8 cellular contexts compared by ENCODE assay signal in the genomic region with DNA sequence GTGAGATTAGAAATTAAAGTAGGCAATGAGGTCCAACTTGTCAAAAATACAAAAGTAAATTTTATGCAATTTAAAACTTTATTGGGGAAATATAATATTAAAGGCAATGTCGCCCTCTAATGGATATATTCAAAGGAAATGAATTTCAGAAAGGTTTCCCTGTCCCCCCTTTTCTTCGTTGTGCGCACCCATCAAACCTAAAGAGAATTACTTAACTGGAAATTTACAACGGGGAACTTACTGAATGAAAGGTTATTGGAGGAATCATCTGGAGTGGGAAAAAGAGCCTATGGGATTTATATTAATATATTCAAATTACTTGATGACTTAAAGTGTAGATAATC. TPM values are rescaled to one million over a fixed set of nuclear protein-coding genes. Genes with fewer than 3 reads are reported as not detected.
DNase-seq lines count a peak whose midpoint lies in the region; ATAC-seq and TF ChIP-seq lines count a peak whose summit lies in the region.

No MANE protein-coding gene starts in this region.

- POLR2A ChIA-PET in activated CD4-positive, alpha-beta memory T cell treated with anti-CD3 and anti-CD28 coated beads, Interleukin-2, amount 10 ng/mL, durations not matched to agents 7 days and 5 days (lab: Charles Lee): no interaction called here
- POLR2A ChIA-PET in activated CD4-positive, alpha-beta memory T cell treated with anti-CD3 and anti-CD28 coated beads for 36 hours (lab: Charles Lee): no interaction called here

- peaks cover 28% of the 10 kb centered on the region for H3K79me2 ChIP-seq in hepatocyte

- H3K9me2 ChIP-seq in hepatocyte (replicated peaks; ENCODE audit: insufficient read depth): no peaks in the 10 kb centered on the region

- H3K27me3 Mint-ChIP-seq in activated CD4-positive, alpha-beta memory T cell treated with anti-CD3 and anti-CD28 coated beads, Interleukin-2, amount 10 ng/mL, durations not matched to agents 7 days and 5 days: peaks cover 52% of the 10 kb centered on the region
- peaks cover 37% of the 10 kb centered on the region for H3K27me3 Mint-ChIP-seq in activated CD4-positive, alpha-beta memory T cell treated with anti-CD3 and anti-CD28 coated beads for 36 hours
- H3K27me3 Mint-ChIP-seq in T-helper 17 cell: peaks cover 47% of the 10 kb centered on the region

- peak; percentile 23 for TF ChIP-seq CTCF in hepatocyte (IDR thresholded peaks at IDR 0.05; ENCODE audit: poor library complexity)

- H3K9me3 ChIP-seq in T-helper 17 cell (ENCODE audit: control insufficient read depth, low read length, poor library complexity, severe bottlenecking) (no peaks in the 10 kb centered on the region), hepatocyte (ENCODE audit: low read depth) (no peaks in the 10 kb centered on the region), stomach smooth muscle (ENCODE audit: control insufficient read depth in 2 of 2, low read length in 2 of 2) (no peaks in the 10 kb centered on the region), SJCRH30 (replicated peaks) (no peaks in the 10 kb centered on the region)

- CTCF ChIA-PET in activated CD4-positive, alpha-beta memory T cell treated with anti-CD3 and anti-CD28 coated beads, Interleukin-2, amount 10 ng/mL, durations not matched to agents 7 days and 5 days (lab: Charles Lee): no interaction called here
- CTCF ChIA-PET in activated CD4-positive, alpha-beta memory T cell treated with anti-CD3 and anti-CD28 coated beads for 36 hours (lab: Charles Lee): interaction anchor here (7.1 kb wide), 1 partner anchor 183 kb away, joined by 167 read pairs; no protein-coding TSS in a partner anchor

- H3K27ac ChIP-seq in hepatocyte (no peak overlapping the region), stomach smooth muscle (ENCODE audit: low read length) (no peak overlapping the region), SJCRH30 (no peak overlapping the region)

- H3K4me1 ChIP-seq in hepatocyte (ENCODE audit: insufficient read depth): peaks cover 4% of the 10 kb centered on the region
- H3K4me1 ChIP-seq in stomach smooth muscle (ENCODE audit: control insufficient read depth, insufficient read depth, low read length): peaks cover 39% of the 10 kb centered on the region
- no peaks in the 10 kb centered on the region; the same call in 1 of the 2 replicates for H3K4me1 ChIP-seq in SJCRH30

- ATAC-seq in T-helper 17 cell (no peak), sciatic nerve (no peak)

- no peaks in the 10 kb centered on the region for H3K9me3 Mint-ChIP-seq in activated CD4-positive, alpha-beta memory T cell treated with anti-CD3 and anti-CD28 coated beads, Interleukin-2, amount 10 ng/mL, durations not matched to agents 7 days and 5 days
- H3K9me3 Mint-ChIP-seq in activated CD4-positive, alpha-beta memory T cell treated with anti-CD3 and anti-CD28 coated beads for 36 hours: no peaks in the 10 kb centered on the region

- peaks cover 31% of the 10 kb centered on the region for H3K4me1 Mint-ChIP-seq in activated CD4-positive, alpha-beta memory T cell treated with anti-CD3 and anti-CD28 coated beads, Interleukin-2, amount 10 ng/mL, durations not matched to agents 7 days and 5 days
- peaks cover 33% of the 10 kb centered on the region for H3K4me1 Mint-ChIP-seq in activated CD4-positive, alpha-beta memory T cell treated with anti-CD3 and anti-CD28 coated beads for 36 hours (ENCODE audit: low read depth)
- peaks cover 24% of the 10 kb centered on the region for H3K4me1 Mint-ChIP-seq in T-helper 17 cell

- H3K4me3 Mint-ChIP-seq in activated CD4-positive, alpha-beta memory T cell treated with anti-CD3 and anti-CD28 coated beads, Interleukin-2, amount 10 ng/mL, durations not matched to agents 7 days and 5 days: peak overlapping the region; percentile 74
- no peak overlapping the region for H3K4me3 Mint-ChIP-seq in activated CD4-positive, alpha-beta memory T cell treated with anti-CD3 and anti-CD28 coated beads for 36 hours
- H3K4me3 Mint-ChIP-seq in T-helper 17 cell: peak overlapping the region; percentile 97

- 11% methylated on average over 4 of the region's 4 CpGs for WGBS in hepatocyte (ENCODE audit: low lambda C conversion rate, missing lambda C conversion rate)

- peaks cover 26% of the 10 kb centered on the region for H4K20me1 ChIP-seq in hepatocyte (ENCODE audit: insufficient read depth, poor library complexity, severe bottlenecking)

- intact Hi-C loops in activated CD4-positive, alpha-beta memory T cell treated with anti-CD3 and anti-CD28 coated beads for 36 hours (cut with micrococcal nuclease): loop anchor here (1.0 to 5.0 kb wide), 6 partner anchors 115 to 557 kb away; no protein-coding TSS in a partner anchor
- intact Hi-C loops in sciatic nerve (cut with DNase I): loop anchor here (2.0 kb wide), 1 partner anchor 185 kb away; no protein-coding TSS in a partner anchor

- peak overlapping the region; percentile 5 for H3K4me3 ChIP-seq in hepatocyte
- H3K4me3 ChIP-seq in stomach smooth muscle (ENCODE audit: low read length in 2 of 2): peak overlapping the region; percentile 63 to 78
- H3K4me3 ChIP-seq in SJCRH30: no peak overlapping the region

- H3K36me3 ChIP-seq in hepatocyte (replicated peaks; ENCODE audit: insufficient read depth, low read depth) (no peaks in the 10 kb centered on the region), stomach smooth muscle (ENCODE audit: control insufficient read depth in 2 of 2, insufficient read depth in 2 of 2, low read length in 2 of 2) (no peaks in the 10 kb centered on the region), SJCRH30 (no peaks in the 10 kb centered on the region)

- no peak overlapping the region for H2AFZ ChIP-seq in hepatocyte

- peaks cover 3% of the 10 kb centered on the region for H3K27me3 ChIP-seq in hepatocyte
- H3K27me3 ChIP-seq in stomach smooth muscle (ENCODE audit: control insufficient read depth in 1 of 2, insufficient read depth in 2 of 2, low read length in 2 of 2): no peaks in the 10 kb centered on the region
- peaks cover 8% of the 10 kb centered on the region for H3K27me3 ChIP-seq in SJCRH30

- no peak overlapping the region for H3K27ac Mint-ChIP-seq in activated CD4-positive, alpha-beta memory T cell treated with anti-CD3 and anti-CD28 coated beads, Interleukin-2, amount 10 ng/mL, durations not matched to agents 7 days and 5 days
- no peak overlapping the region for H3K27ac Mint-ChIP-seq in activated CD4-positive, alpha-beta memory T cell treated with anti-CD3 and anti-CD28 coated beads for 36 hours
- peak overlapping the region; percentile 51 for H3K27ac Mint-ChIP-seq in T-helper 17 cell

- DNase-seq in activated CD4-positive, alpha-beta memory T cell treated with anti-CD3 and anti-CD28 coated beads, Interleukin-2, amount 10 ng/mL, durations not matched to agents 7 days and 5 days: no peak
- DNase-seq in activated CD4-positive, alpha-beta memory T cell treated with anti-CD3 and anti-CD28 coated beads for 36 hours: no peak
- no peak for DNase-seq in T-helper 17 cell
- peak; percentile 16 for DNase-seq in hepatocyte (ENCODE audit: low spot score)
- DNase-seq in SJCRH30: no peak
- DNase-seq in OCI-M1 (lab: John Stamatoyannopoulos, UW): no peak
- no peak for DNase-seq in sciatic nerve (ENCODE audit: low spot score)

- no peaks in the 10 kb centered on the region for H3K36me3 Mint-ChIP-seq in activated CD4-positive, alpha-beta memory T cell treated with anti-CD3 and anti-CD28 coated beads, Interleukin-2, amount 10 ng/mL, durations not matched to agents 7 days and 5 days (ENCODE audit: low read depth)
- peaks cover 1% of the 10 kb centered on the region for H3K36me3 Mint-ChIP-seq in activated CD4-positive, alpha-beta memory T cell treated with anti-CD3 and anti-CD28 coated beads for 36 hours
- peaks cover 5% of the 10 kb centered on the region for H3K36me3 Mint-ChIP-seq in T-helper 17 cell (ENCODE audit: low read depth)

- peak overlapping the region; percentile 87 for H3K4me2 ChIP-seq in hepatocyte

- peak overlapping the region in 1 of 2 donors; percentile 64 for H3K9ac ChIP-seq in stomach smooth muscle (ENCODE audit: low read length in 2 of 2)

RNA-seq across cellular contexts. Expression of a gene that starts 1.7 kb away (rescaled TPM):
- total RNA-seq in activated CD4-positive, alpha-beta memory T cell treated with anti-CD3 and anti-CD28 coated beads, Interleukin-2, amount 10 ng/mL, durations not matched to agents 7 days and 5 days: 1 to 10 TPM; 2.3 to 2.7 TPM
- total RNA-seq in activated CD4-positive, alpha-beta memory T cell treated with anti-CD3 and anti-CD28 coated beads for 36 hours: 1 to 10 TPM; 1.8 to 1.9 TPM
- total RNA-seq in T-helper 17 cell: under 1 TPM; 0.55 to 0.81 TPM
- 8.8 and 12.4 TPM in 2 replicates for total RNA-seq in hepatocyte
- 14.3 and 16.5 TPM in 2 replicates for polyA plus RNA-seq in hepatocyte
- total RNA-seq in SJCRH30 (2014; rRNA removed; shearing (Covaris generic)): 0.83 and 1.1 TPM in 2 replicates
- total RNA-seq in sciatic nerve: 10.5 TPM
